ENCODE assay signal across 19 cellular contexts in the genomic region with DNA sequence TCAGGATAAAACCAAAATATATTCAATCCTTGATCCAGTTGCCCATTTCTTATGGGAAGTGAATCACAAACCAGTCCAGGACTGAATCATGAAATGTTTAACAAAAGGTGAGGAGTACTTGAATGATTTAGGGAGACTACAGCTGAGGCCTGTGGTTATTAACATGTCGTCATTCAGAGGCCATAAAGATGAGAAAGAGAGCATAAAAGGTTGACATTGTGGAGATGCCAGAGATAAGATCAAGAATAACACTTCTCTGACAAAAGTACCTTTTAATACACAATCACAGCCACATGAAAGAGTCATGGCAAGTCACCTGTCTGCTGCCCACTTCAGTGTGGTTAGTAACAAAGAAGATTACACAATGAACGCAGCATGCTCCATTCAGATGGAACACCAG.
DNase-seq lines count a peak whose midpoint lies in the region; ATAC-seq and TF ChIP-seq lines count a peak whose summit lies in the region.
"Had no signal": no experiment of that assay in that cellular context is flagged by ENCODE, and none has a peak within 500 bp of the region (broad histone marks: within the 10 kb centered on the region; RNA-seq: fewer than 3 reads in every experiment).

No MANE protein-coding gene starts in this region.

- no peaks in the 10 kb centered on the region for H3K9me3 ChIP-seq in aorta (ENCODE audit: control insufficient read depth, low read length)

- H3K4me3 ChIP-seq in epithelial cell of proximal tubule (ENCODE audit: low read depth, low read length), result no peak overlapping the region
- H3K4me3 ChIP-seq in aorta (ENCODE audit: low read length in 2 of 2), result no peak overlapping the region

- peak; percentile 84 for DNase-seq in A172 (ENCODE audit: low spot score)
- DNase-seq in H4 (ENCODE audit: low spot score), result peak; percentile 3
- peak; percentile 57 for DNase-seq in RPMI7951 (ENCODE audit: low read depth)
- peak; percentile 45 for DNase-seq in epithelial cell of proximal tubule (ENCODE audit: low read depth)
- no peak for DNase-seq in stimulated activated CD4-positive, alpha-beta T cell treated with anti-CD3 and anti-CD28 coated beads, Interleukin-15, amount 100 ng/mL, for 24 hours
- no peak for DNase-seq in aorta
- no peak for DNase-seq in activated CD4-positive, CD25-positive, alpha-beta regulatory T cell (lab: John Stamatoyannopoulos, UW)
- DNase-seq: ACHN; activated T-cell treated with anti-CD3 and anti-CD28 coated beads, Interleukin-2, amount 50 U/mL, for 72 hours; CD4-positive, alpha-beta T cell; NCI-H2171; NCI-H82; right cardiac atrium; T-cell had no signal

- no peaks in the 10 kb centered on the region for H3K4me1 ChIP-seq in aorta (ENCODE audit: control insufficient read depth in 1 of 2, insufficient read depth in 2 of 2, low read length in 2 of 2)

- H3K36me3 ChIP-seq in aorta (ENCODE audit: control insufficient read depth in 1 of 2, insufficient read depth in 2 of 2, low read length in 1 of 2), result no peaks in the 10 kb centered on the region

- intact Hi-C loops in aorta (cut with DNase I), result no loop called here

- no peak for TF ChIP-seq CTCF in epithelial cell of proximal tubule (conservative IDR thresholded peaks at IDR 0.05; ENCODE audit: low read depth, low read length)

- no peak overlapping the region for H3K27ac ChIP-seq in aorta (ENCODE audit: low read depth in 1 of 2, low read length in 2 of 2)
- H3K27ac ChIP-seq: HL-60, KMS-11, VCaP had no signal

- ATAC-seq in aorta (ENCODE audit: low FRiP score), result no peak
- no peak for ATAC-seq in HG03378 (IDR thresholded peaks at IDR 0.05; ENCODE audit: unreplicated experiment)
- ATAC-seq: Panc1, right cardiac atrium, T-cell had no signal

- WGBS in aorta, 2 donors, result 62 to 68% methylated on average over 2 of the region's 2 CpGs

- H3K27me3 ChIP-seq in aorta (ENCODE audit: control insufficient read depth in 1 of 2, insufficient read depth in 2 of 2, low read length in 1 of 2), result no peaks in the 10 kb centered on the region

Comparison
In these comparisons a context has a peak if more than half of its experiments do, and no peak if none do; other contexts are left out.
1. DNase-seq: peak in A172 (single experiment), H4 (single experiment), RPMI7951 (single experiment) and epithelial cell of proximal tubule (single experiment); none in stimulated activated CD4-positive, alpha-beta T cell treated with anti-CD3 and anti-CD28 coated beads, Interleukin-15, amount 100 ng/mL, for 24 hours (single experiment), aorta (0 of 2) and activated CD4-positive, CD25-positive, alpha-beta regulatory T cell (0 of 4).